In the genomic region with DNA sequence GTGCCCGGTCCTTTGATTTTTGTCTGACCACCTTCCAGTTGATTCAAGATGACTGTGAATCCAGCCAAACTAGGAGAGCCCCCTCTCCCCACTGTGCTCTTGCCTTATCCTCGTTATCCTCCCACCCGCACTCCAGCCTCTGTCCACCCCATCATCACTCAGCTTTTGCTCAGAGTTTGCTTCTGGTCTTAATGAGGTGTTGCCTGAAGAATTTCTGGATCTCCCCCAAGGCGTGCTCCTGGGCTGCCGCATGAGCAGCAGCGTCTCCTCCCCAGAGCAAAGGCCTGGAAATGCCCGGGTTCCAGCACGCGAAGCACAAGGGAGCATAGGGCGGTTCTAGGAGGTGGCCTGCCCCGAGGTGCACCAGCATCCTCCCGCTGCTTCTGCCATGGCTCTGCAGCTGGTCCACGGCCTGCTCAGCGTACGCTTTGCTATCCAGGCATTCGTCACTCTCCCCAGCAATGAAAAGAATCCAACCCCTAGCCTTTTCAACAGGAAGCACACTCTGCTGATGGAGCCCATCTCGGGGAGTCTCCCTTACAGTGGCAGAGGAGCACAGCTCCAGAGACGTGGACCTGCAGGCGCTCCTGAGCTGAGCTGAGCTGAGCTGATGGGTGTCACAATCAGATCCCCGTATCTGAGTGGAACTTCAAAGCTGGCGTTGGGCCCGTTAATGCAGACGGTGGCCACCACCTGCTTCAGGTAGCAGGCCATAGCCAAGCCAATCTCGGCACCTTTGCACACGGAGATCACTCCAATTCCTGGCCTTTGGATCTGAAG, we compare ENCODE assay signal across 1 cellular context.
TF ChIP-seq lines count a peak whose summit lies in the region.

No MANE protein-coding gene starts in this region.

TF ChIP-seq in GM23338, 12 proteins besides CTCF, POLR2A, EP300 and RAD21:
- TF ChIP-seq STAT1 (IDR thresholded peaks at IDR 0.05; ENCODE audit: unreplicated experiment) (no peak), POLR2AphosphoS5 (IDR thresholded peaks at IDR 0.05; ENCODE audit: low read depth) (no peak), ZNF114 (CRISPR knock-in tag; IDR thresholded peaks at IDR 0.05) (no peak), JUNB (IDR thresholded peaks at IDR 0.05; ENCODE audit: unreplicated experiment) (no peak), ZNF331 (CRISPR knock-in tag; IDR thresholded peaks at IDR 0.05; ENCODE audit: low read depth) (no peak), EZH2phosphoT487 (IDR thresholded peaks at IDR 0.05; ENCODE audit: unreplicated experiment) (no peak), NANOG (IDR thresholded peaks at IDR 0.05; ENCODE audit: borderline replicate concordance) (no peak), CREB1 (CRISPR knock-in tag; IDR thresholded peaks at IDR 0.05; ENCODE audit: low read depth) (no peak), EZH2 (IDR thresholded peaks at IDR 0.05; ENCODE audit: low read depth, unreplicated experiment) (no peak)
- TF ChIP-seq, protein P1, sequence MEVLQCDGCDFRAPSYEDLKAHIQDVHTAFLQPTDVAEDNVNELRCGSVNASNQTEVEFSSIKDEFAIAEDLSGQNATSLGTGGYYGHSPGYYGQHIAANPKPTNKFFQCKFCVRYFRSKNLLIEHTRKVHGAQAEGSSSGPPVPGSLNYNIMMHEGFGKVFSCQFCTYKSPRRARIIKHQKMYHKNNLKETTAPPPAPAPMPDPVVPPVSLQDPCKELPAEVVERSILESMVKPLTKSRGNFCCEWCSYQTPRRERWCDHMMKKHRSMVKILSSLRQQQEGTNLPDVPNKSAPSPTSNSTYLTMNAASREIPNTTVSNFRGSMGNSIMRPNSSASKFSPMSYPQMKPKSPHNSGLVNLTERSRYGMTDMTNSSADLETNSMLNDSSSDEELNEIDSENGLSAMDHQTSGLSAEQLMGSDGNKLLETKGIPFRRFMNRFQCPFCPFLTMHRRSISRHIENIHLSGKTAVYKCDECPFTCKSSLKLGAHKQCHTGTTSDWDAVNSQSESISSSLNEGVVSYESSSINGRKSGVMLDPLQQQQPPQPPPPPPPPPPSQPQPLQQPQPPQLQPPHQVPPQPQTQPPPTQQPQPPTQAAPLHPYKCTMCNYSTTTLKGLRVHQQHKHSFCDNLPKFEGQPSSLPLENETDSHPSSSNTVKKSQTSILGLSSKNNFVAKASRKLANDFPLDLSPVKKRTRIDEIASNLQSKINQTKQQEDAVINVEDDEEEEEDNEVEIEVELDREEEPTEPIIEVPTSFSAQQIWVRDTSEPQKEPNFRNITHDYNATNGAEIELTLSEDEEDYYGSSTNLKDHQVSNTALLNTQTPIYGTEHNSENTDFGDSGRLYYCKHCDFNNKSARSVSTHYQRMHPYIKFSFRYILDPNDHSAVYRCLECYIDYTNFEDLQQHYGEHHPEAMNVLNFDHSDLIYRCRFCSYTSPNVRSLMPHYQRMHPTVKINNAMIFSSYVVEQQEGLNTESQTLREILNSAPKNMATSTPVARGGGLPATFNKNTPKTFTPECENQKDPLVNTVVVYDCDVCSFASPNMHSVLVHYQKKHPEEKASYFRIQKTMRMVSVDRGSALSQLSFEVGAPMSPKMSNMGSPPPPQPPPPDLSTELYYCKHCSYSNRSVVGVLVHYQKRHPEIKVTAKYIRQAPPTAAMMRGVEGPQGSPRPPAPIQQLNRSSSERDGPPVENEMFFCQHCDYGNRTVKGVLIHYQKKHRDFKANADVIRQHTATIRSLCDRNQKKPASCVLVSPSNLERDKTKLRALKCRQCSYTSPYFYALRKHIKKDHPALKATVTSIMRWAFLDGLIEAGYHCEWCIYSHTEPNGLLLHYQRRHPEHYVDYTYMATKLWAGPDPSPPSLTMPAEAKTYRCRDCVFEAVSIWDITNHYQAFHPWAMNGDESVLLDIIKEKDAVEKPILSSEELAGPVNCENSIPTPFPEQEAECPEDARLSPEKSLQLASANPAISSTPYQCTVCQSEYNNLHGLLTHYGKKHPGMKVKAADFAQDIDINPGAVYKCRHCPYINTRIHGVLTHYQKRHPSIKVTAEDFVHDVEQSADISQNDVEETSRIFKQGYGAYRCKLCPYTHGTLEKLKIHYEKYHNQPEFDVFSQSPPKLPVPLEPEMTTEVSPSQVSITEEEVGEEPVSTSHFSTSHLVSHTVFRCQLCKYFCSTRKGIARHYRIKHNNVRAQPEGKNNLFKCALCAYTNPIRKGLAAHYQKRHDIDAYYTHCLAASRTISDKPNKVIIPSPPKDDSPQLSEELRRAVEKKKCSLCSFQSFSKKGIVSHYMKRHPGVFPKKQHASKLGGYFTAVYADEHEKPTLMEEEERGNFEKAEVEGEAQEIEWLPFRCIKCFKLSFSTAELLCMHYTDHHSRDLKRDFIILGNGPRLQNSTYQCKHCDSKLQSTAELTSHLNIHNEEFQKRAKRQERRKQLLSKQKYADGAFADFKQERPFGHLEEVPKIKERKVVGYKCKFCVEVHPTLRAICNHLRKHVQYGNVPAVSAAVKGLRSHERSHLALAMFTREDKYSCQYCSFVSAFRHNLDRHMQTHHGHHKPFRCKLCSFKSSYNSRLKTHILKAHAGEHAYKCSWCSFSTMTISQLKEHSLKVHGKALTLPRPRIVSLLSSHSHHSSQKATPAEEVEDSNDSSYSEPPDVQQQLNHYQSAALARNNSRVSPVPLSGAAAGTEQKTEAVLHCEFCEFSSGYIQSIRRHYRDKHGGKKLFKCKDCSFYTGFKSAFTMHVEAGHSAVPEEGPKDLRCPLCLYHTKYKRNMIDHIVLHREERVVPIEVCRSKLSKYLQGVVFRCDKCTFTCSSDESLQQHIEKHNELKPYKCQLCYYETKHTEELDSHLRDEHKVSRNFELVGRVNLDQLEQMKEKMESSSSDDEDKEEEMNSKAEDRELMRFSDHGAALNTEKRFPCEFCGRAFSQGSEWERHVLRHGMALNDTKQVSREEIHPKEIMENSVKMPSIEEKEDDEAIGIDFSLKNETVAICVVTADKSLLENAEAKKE (CRISPR knock-in tag; IDR thresholded peaks at IDR 0.05): no peak
- TF ChIP-seq, protein P2, sequence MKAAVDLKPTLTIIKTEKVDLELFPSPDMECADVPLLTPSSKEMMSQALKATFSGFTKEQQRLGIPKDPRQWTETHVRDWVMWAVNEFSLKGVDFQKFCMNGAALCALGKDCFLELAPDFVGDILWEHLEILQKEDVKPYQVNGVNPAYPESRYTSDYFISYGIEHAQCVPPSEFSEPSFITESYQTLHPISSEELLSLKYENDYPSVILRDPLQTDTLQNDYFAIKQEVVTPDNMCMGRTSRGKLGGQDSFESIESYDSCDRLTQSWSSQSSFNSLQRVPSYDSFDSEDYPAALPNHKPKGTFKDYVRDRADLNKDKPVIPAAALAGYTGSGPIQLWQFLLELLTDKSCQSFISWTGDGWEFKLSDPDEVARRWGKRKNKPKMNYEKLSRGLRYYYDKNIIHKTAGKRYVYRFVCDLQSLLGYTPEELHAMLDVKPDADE (IDR thresholded peaks at IDR 0.05): no peak
- TF ChIP-seq, protein P3, sequence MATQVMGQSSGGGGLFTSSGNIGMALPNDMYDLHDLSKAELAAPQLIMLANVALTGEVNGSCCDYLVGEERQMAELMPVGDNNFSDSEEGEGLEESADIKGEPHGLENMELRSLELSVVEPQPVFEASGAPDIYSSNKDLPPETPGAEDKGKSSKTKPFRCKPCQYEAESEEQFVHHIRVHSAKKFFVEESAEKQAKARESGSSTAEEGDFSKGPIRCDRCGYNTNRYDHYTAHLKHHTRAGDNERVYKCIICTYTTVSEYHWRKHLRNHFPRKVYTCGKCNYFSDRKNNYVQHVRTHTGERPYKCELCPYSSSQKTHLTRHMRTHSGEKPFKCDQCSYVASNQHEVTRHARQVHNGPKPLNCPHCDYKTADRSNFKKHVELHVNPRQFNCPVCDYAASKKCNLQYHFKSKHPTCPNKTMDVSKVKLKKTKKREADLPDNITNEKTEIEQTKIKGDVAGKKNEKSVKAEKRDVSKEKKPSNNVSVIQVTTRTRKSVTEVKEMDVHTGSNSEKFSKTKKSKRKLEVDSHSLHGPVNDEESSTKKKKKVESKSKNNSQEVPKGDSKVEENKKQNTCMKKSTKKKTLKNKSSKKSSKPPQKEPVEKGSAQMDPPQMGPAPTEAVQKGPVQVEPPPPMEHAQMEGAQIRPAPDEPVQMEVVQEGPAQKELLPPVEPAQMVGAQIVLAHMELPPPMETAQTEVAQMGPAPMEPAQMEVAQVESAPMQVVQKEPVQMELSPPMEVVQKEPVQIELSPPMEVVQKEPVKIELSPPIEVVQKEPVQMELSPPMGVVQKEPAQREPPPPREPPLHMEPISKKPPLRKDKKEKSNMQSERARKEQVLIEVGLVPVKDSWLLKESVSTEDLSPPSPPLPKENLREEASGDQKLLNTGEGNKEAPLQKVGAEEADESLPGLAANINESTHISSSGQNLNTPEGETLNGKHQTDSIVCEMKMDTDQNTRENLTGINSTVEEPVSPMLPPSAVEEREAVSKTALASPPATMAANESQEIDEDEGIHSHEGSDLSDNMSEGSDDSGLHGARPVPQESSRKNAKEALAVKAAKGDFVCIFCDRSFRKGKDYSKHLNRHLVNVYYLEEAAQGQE (IDR thresholded peaks at IDR 0.05; ENCODE audit: unreplicated experiment): no peak
